Comparison of ENCODE assay signal across 1 cellular context in genomic region chr10:130336612-130337304, GRCh38.
TF ChIP-seq lines count a peak whose summit lies in the region.

No MANE protein-coding gene starts in this region.

TF ChIP-seq in H1, 55 proteins besides CTCF, POLR2A, EP300 and RAD21:
- no peak for TF ChIP-seq TCF12 (IDR thresholded peaks at IDR 0.05; ENCODE audit: low read depth, low read length)
- TF ChIP-seq FOSL1 (IDR thresholded peaks at IDR 0.05; ENCODE audit: insufficient read depth, low read depth, low read length), result no peak
- no peak for TF ChIP-seq CHD1 (IDR thresholded peaks at IDR 0.05; ENCODE audit: low read depth, low read length)
- no peak for TF ChIP-seq POLR2AphosphoS5 (IDR thresholded peaks at IDR 0.05; ENCODE audit: low read depth, low read length)
- TF ChIP-seq GTF2F1 (IDR thresholded peaks at IDR 0.05; ENCODE audit: borderline replicate concordance, low read depth, low read length), result no peak
- no peak for TF ChIP-seq E2F6 (IDR thresholded peaks at IDR 0.05)
- TF ChIP-seq CREB1 (IDR thresholded peaks at IDR 0.05), result no peak
